In the genomic region with DNA sequence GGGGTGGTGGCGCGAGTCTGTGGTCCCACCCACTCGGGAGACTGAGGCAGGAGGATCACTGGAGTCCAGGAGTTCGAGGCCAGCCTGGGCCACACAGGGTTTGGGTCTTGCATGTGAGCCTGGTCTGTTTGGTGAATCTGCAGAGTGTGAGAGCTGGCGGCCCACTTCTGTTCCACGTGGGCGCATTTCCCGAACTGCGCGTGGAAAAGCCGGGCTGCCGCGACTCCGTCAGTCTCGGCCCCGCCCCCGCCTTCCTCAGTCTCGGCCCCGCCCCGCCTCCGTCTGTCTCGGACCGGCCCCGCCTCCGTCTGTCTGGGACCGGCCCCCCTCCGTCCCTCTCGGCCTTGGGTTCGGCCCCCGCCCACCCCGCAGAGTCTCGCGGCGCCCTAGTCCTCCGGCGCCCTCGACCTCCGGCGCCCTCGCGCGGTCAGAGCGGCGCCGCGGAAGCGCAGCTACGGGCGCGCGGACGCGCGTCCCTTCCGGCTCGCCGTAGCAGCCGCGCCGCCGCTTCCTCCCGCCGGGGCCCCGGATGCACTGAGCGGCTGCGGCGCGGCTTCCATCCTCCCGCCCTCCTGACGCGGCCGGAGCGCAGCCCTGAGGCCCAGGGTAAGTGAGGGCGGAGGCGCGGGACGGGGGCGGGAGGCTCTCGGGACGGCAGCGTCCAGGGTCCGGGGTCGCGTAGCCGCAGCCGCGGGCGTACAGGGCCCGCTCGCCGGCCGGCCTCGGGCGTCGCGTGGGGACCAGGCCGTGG, we compare ENCODE assay signal across 1 cellular context.
TF ChIP-seq lines count a peak whose summit lies in the region.

A gene with protein sequence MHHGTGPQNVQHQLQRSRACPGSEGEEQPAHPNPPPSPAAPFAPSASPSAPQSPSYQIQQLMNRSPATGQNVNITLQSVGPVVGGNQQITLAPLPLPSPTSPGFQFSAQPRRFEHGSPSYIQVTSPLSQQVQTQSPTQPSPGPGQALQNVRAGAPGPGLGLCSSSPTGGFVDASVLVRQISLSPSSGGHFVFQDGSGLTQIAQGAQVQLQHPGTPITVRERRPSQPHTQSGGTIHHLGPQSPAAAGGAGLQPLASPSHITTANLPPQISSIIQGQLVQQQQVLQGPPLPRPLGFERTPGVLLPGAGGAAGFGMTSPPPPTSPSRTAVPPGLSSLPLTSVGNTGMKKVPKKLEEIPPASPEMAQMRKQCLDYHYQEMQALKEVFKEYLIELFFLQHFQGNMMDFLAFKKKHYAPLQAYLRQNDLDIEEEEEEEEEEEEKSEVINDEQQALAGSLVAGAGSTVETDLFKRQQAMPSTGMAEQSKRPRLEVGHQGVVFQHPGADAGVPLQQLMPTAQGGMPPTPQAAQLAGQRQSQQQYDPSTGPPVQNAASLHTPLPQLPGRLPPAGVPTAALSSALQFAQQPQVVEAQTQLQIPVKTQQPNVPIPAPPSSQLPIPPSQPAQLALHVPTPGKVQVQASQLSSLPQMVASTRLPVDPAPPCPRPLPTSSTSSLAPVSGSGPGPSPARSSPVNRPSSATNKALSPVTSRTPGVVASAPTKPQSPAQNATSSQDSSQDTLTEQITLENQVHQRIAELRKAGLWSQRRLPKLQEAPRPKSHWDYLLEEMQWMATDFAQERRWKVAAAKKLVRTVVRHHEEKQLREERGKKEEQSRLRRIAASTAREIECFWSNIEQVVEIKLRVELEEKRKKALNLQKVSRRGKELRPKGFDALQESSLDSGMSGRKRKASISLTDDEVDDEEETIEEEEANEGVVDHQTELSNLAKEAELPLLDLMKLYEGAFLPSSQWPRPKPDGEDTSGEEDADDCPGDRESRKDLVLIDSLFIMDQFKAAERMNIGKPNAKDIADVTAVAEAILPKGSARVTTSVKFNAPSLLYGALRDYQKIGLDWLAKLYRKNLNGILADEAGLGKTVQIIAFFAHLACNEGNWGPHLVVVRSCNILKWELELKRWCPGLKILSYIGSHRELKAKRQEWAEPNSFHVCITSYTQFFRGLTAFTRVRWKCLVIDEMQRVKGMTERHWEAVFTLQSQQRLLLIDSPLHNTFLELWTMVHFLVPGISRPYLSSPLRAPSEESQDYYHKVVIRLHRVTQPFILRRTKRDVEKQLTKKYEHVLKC (N-terminal part only) (plus strand): TSS at position 512 of the 751 bp plus-strand sequence. CDS start 10,678 bp downstream, outside the sequence.

TF ChIP-seq in H1, 55 proteins besides CTCF, POLR2A, EP300 and RAD21 (continued from another document and continues in another):
- TF ChIP-seq POLR2AphosphoS5 (IDR thresholded peaks at IDR 0.05; ENCODE audit: low read depth, low read length) (peak; percentile 47), ATF2 (IDR thresholded peaks at IDR 0.05; ENCODE audit: low read length) (no peak), GTF2F1 (IDR thresholded peaks at IDR 0.05; ENCODE audit: borderline replicate concordance, low read depth, low read length) (no peak), BCL11A (IDR thresholded peaks at IDR 0.05; ENCODE audit: low read depth in 2 of 2, low read length in 2 of 2) (no peak), KDM1A (IDR thresholded peaks at IDR 0.05; ENCODE audit: borderline replicate concordance, low read length) (no peak; the same call in 1 of the 2 replicates), SIN3A (conservative IDR thresholded peaks at IDR 0.05 in 1 of 2, IDR thresholded peaks at IDR 0.05 in 1 of 2; ENCODE audit: low read depth in 1 of 2, low read length in 2 of 2) (peak in 1 of 2 experiments; percentile 65; a peak in 1 of 4 replicates), RFX5 (IDR thresholded peaks at IDR 0.05; ENCODE audit: borderline replicate concordance, low read depth, low read length) (no peak), NANOG (IDR thresholded peaks at IDR 0.05; ENCODE audit: insufficient read depth, low read depth, low read length, poor library complexity, severe bottlenecking) (peak; percentile 46), CREB1 (IDR thresholded peaks at IDR 0.05) (peak; percentile 86), SUZ12 (IDR thresholded peaks at IDR 0.05; ENCODE audit: low read length) (no peak), BRCA1 (IDR thresholded peaks at IDR 0.05; ENCODE audit: low read depth, low read length) (peak; percentile 53; the same call in 1 of the 2 replicates), BACH1 (IDR thresholded peaks at IDR 0.05; ENCODE audit: low read length) (no peak), FOSL1 (IDR thresholded peaks at IDR 0.05; ENCODE audit: insufficient read depth, low read depth, low read length) (peak; percentile 59; the same call in 1 of the 2 replicates), NRF1 (IDR thresholded peaks at IDR 0.05; ENCODE audit: low read depth, low read length) (no peak), KDM4A (IDR thresholded peaks at IDR 0.05; ENCODE audit: low read depth, low read length, severe bottlenecking) (peak; percentile 41), MAFK (IDR thresholded peaks at IDR 0.05; ENCODE audit: low read depth, low read length) (no peak), TAF7 (optimal IDR thresholded peaks at IDR 0.05; ENCODE audit: borderline replicate concordance, low read depth, low read length) (peak; percentile 41), ZNF274 (IDR thresholded peaks at IDR 0.05; ENCODE audit: borderline replicate concordance, extremely low read depth, low read length) (no peak), CHD1 (IDR thresholded peaks at IDR 0.05; ENCODE audit: low read depth, low read length) (no peak), SP4 (IDR thresholded peaks at IDR 0.05; ENCODE audit: low read length) (no peak), SP1 (IDR thresholded peaks at IDR 0.05; ENCODE audit: low read depth, low read length) (no peak), CEBPB (IDR thresholded peaks at IDR 0.05; ENCODE audit: low read depth, low read length) (no peak), POU5F1 (IDR thresholded peaks at IDR 0.05; ENCODE audit: low read depth, low read length) (no peak), CHD2 (IDR thresholded peaks at IDR 0.05; ENCODE audit: low read length) (peak; percentile 86), CBX8 (IDR thresholded peaks at IDR 0.05; ENCODE audit: borderline replicate concordance, low read depth, low read length) (no peak), ASH2L (IDR thresholded peaks at IDR 0.05; ENCODE audit: low read length) (no peak), HDAC2 (IDR thresholded peaks at IDR 0.05; ENCODE audit: borderline replicate concordance in 1 of 2, low read depth in 2 of 2, low read length in 2 of 2) (no peak), PHF8 (conservative IDR thresholded peaks at IDR 0.05; ENCODE audit: low read depth, low read length) (peak; percentile 68), EGR1 (IDR thresholded peaks at IDR 0.05; ENCODE audit: borderline replicate concordance, low read depth, low read length) (0 out of 2 replicates have a peak, but pooled peaks have one; percentile 10), TBP (IDR thresholded peaks at IDR 0.05; ENCODE audit: low read depth, low read length) (no peak), JUN (IDR thresholded peaks at IDR 0.05; ENCODE audit: low read depth, low read length) (no peak), CBX5 (IDR thresholded peaks at IDR 0.05; ENCODE audit: low read depth, low read length) (no peak), EZH2 (IDR thresholded peaks at IDR 0.05; ENCODE audit: low read depth, low read length, severe bottlenecking) (no peak), TCF12 (IDR thresholded peaks at IDR 0.05; ENCODE audit: low read depth, low read length) (no peak), SRF (IDR thresholded peaks at IDR 0.05; ENCODE audit: low read depth, low read length) (peak; percentile 57; the same call in 1 of the 2 replicates), YY1 (IDR thresholded peaks at IDR 0.05; ENCODE audit: low read depth, low read length) (peak; percentile 16; the same call in 1 of the 2 replicates), SIRT6 (IDR thresholded peaks at IDR 0.05; ENCODE audit: low read length) (no peak), CHD7 (IDR thresholded peaks at IDR 0.05; ENCODE audit: insufficient replicate concordance, low read length) (no peak), RBBP5 (IDR thresholded peaks at IDR 0.05; ENCODE audit: borderline replicate concordance, low read depth, low read length) (no peak), RXRA (IDR thresholded peaks at IDR 0.05; ENCODE audit: insufficient read depth, low read depth, low read length) (no peak), SP2 (IDR thresholded peaks at IDR 0.05; ENCODE audit: low read length) (no peak)
- TF ChIP-seq, protein P1, sequence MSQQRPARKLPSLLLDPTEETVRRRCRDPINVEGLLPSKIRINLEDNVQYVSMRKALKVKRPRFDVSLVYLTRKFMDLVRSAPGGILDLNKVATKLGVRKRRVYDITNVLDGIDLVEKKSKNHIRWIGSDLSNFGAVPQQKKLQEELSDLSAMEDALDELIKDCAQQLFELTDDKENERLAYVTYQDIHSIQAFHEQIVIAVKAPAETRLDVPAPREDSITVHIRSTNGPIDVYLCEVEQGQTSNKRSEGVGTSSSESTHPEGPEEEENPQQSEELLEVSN (IDR thresholded peaks at IDR 0.05), result no peak
- TF ChIP-seq, protein P2, sequence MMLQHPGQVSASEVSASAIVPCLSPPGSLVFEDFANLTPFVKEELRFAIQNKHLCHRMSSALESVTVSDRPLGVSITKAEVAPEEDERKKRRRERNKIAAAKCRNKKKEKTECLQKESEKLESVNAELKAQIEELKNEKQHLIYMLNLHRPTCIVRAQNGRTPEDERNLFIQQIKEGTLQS (IDR thresholded peaks at IDR 0.05; ENCODE audit: insufficient read depth, low read depth, low read length), result no peak
- TF ChIP-seq, protein P3, sequence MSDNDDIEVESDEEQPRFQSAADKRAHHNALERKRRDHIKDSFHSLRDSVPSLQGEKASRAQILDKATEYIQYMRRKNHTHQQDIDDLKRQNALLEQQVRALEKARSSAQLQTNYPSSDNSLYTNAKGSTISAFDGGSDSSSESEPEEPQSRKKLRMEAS (IDR thresholded peaks at IDR 0.05), result 0 out of 2 replicates have a peak, but pooled peaks have one; percentile 8
